ENCODE assay signal across 8 cellular contexts in genomic region chr19:55080121-55080914, GRCh38. TPM values are rescaled to one million over a fixed set of nuclear protein-coding genes. Genes with fewer than 3 reads are reported as not detected.
DNase-seq lines count a peak whose midpoint lies in the region; ATAC-seq and TF ChIP-seq lines count a peak whose summit lies in the region.

No MANE protein-coding gene starts in this region.

- peak overlapping the region; percentile 80 to 91 for H3K27ac Mint-ChIP-seq in natural killer cell

- peaks cover 5 to 30% (median 22%) of the 10 kb centered on the region in 4 donors for H3K4me1 ChIP-seq in transverse colon

- POLR2A ChIA-PET in BJ (lab: Charles Lee), result interaction anchor here (0.6 kb wide), 1 partner anchor 238 kb away, joined by 14 read pairs; no protein-coding TSS in a partner anchor

- CTCF ChIA-PET in BJ (lab: Yijun Ruan, JAX), result interaction anchor here (0.8 to 1.3 kb wide), 3 partner anchors 8 to 11 kb away, joined by 3 to 6 read pairs (median 4); no protein-coding TSS in a partner anchor

- 10% methylated on average over 55 of the region's 55 CpGs; no CpG with 5 or more reads in 1 of the 2 donors for WGBS in transverse colon (ENCODE audit: low coverage in 1 of 2), 2 donors

- H3K4me3 Mint-ChIP-seq in natural killer cell, result peak overlapping the region; percentile 89

- peaks cover 13% of the 10 kb centered on the region for H3K27me3 ChIP-seq in BJ (ENCODE audit: control insufficient read depth, insufficient read depth, low read length)
- H3K27me3 ChIP-seq in transverse colon, result peaks cover 61% of the 10 kb centered on the region

- in situ Hi-C loops in transverse colon (cut with MboI; ENCODE audit: low pct_ligation_motif_present in 1 of 4, low pct_unique_long_range_greater_than_20kb in 1 of 4, low sequenced_read_pairs in 3 of 4), result no loop called here

- peaks cover 0 to 15% of the 10 kb centered on the region in 2 donors for H3K27me3 Mint-ChIP-seq in natural killer cell (ENCODE audit: low read depth in 2 of 2)

- H3K4me1 Mint-ChIP-seq in natural killer cell, result peaks cover 22 to 37% of the 10 kb centered on the region in 2 donors

- ATAC-seq in HG02759 (IDR thresholded peaks at IDR 0.05; ENCODE audit: unreplicated experiment) (peak; percentile 47), esophagus mucosa (peak; percentile 77), natural killer cell (peak; percentile 64 to 68 (median 64))

- no peak for TF ChIP-seq EP300 in transverse colon (IDR thresholded peaks at IDR 0.05; ENCODE audit: low read depth)

- TF ChIP-seq CTCF in BJ (IDR thresholded peaks at IDR 0.05; ENCODE audit: insufficient read depth, low read depth, low read length), result no peak
- TF ChIP-seq CTCF in natural killer cell (IDR thresholded peaks at IDR 0.05), result no peak
- no peak for TF ChIP-seq CTCF in transverse colon (IDR thresholded peaks at IDR 0.05)

- H3K9me3 Mint-ChIP-seq in natural killer cell, result no peaks in the 10 kb centered on the region

- no peaks in the 10 kb centered on the region for H3K9me3 ChIP-seq in transverse colon

- no peaks in the 10 kb centered on the region for H3K36me3 ChIP-seq in BJ (ENCODE audit: control insufficient read depth, insufficient read depth, low read length)
- H3K36me3 ChIP-seq in transverse colon, result no peaks in the 10 kb centered on the region

- no peaks in the 10 kb centered on the region for H3K36me3 Mint-ChIP-seq in natural killer cell

- H3K4me3 ChIP-seq in BJ (ENCODE audit: low read depth, low read length), result peak overlapping the region; percentile 47
- H3K4me3 ChIP-seq in transverse colon, result peak overlapping the region in 3 of 4 donors; percentile 48 to 60 (median 54)

- peak overlapping the region; percentile 77 to 86 (median 81) for H3K27ac ChIP-seq in transverse colon

- no peak for TF ChIP-seq POLR2A in transverse colon (IDR thresholded peaks at IDR 0.05)

- no peak for DNase-seq in BJ (ENCODE audit: low read depth)
- peak; percentile 83 for DNase-seq in NCI-H774 (lab: John Stamatoyannopoulos, UW)
- peak; percentile 46 for DNase-seq in activated CD8-positive, alpha-beta memory T cell treated with anti-CD3 and anti-CD28 coated beads, Interleukin-2, amount 50 U/mL, for 4 hours
- peak; percentile 66 for DNase-seq in natural killer cell
- DNase-seq in transverse colon, result peak; percentile 91
- DNase-seq in cerebellum (ENCODE audit: low spot score), result no peak

- intact Hi-C loops in natural killer cell (cut with micrococcal nuclease), result loop anchor here (5.0 to 10.0 kb wide), 2 partner anchors 37 to 84 kb away; partner anchors contain the start of genes DNAAF3 and PPP1R12C
- intact Hi-C loops in transverse colon (cut with DNase I; ENCODE audit: low total_unique reads), result no loop called here

RNA-seq across cellular contexts. Expression of gene EPS8L1, which starts 4.6 kb away (rescaled TPM):
- polyA plus RNA-seq in BJ (2011; rRNA removed), result 3.6 and 4.4 TPM in 2 replicates
- 1.2 TPM in 2 replicates for polyA minus RNA-seq in BJ (2011; rRNA and poly(A)+ RNA removed)
- 199 TPM for total RNA-seq in esophagus mucosa
- total RNA-seq in natural killer cell, result 10 to 100 TPM in 1 of 3 donors, 1 to 10 TPM in 2; 8.8 to 15.7 (median 10.0) TPM
- total RNA-seq in transverse colon, result 100 to 1,000 TPM in 1 of 4 donors, 10 to 100 TPM in 3; 28.7 to 115 (median 49.1) TPM
- total RNA-seq in cerebellum, result 2.1 TPM

RNA-seq across cellular contexts. Expression of gene RDH13, which starts 17.4 kb away (rescaled TPM):
- polyA plus RNA-seq in BJ (2011; rRNA removed), result 5.2 and 6.1 TPM in 2 replicates
- 5.2 and 7.3 TPM in 2 replicates for polyA minus RNA-seq in BJ (2011; rRNA and poly(A)+ RNA removed)
- total RNA-seq in esophagus mucosa (33.7 TPM), natural killer cell (10 to 100 TPM; 18.2 to 25.3 (median 19.3) TPM), transverse colon (100 to 1,000 TPM in 1 of 4 donors, 10 to 100 TPM in 3; 28.4 to 125 (median 61.7) TPM), cerebellum (21.4 TPM)

RNA-seq across cellular contexts. Expression of gene PPP1R12C, which starts 37.1 kb away (rescaled TPM):
- polyA plus RNA-seq in BJ (2011; rRNA removed), result 36.0 and 50.8 TPM in 2 replicates
- polyA minus RNA-seq in BJ (2011; rRNA and poly(A)+ RNA removed), result 21.1 and 32.7 TPM in 2 replicates
- total RNA-seq in esophagus mucosa (33.3 TPM), natural killer cell (100 to 1,000 TPM; 162 to 178 (median 174) TPM), transverse colon (100 to 1,000 TPM; 101 to 350 (median 154) TPM), cerebellum (14.0 TPM)

RNA-seq across cellular contexts. Expression of gene GP6, which starts 42.3 kb away (rescaled TPM):
- polyA plus RNA-seq in BJ (2011; rRNA removed), result not detected in 2 replicates
- polyA minus RNA-seq in BJ (2011; rRNA and poly(A)+ RNA removed), result not detected in 2 replicates
- total RNA-seq in esophagus mucosa, result 0.40 TPM
- 1 to 10 TPM in 2 of 3 donors, under 1 TPM in 1; 0.95 to 3.3 (median 2.3) TPM for total RNA-seq in natural killer cell
- under 1 TPM in 2 of 4 donors, not detected in 2; 0.68 to 1.00 TPM for total RNA-seq in transverse colon
- 0.27 TPM for total RNA-seq in cerebellum

Comparison
In these comparisons a context has a peak if more than half of its experiments do, and no peak if none do; other contexts are left out.
1. DNase-seq: peak in NCI-H774 (single experiment), activated CD8-positive, alpha-beta memory T cell treated with anti-CD3 and anti-CD28 coated beads, Interleukin-2, amount 50 U/mL, for 4 hours (single experiment), natural killer cell (single experiment) and transverse colon (single experiment); none in BJ (single experiment) and cerebellum (single experiment).
2. Peak in every context shown above with its lines, with median percentiles within 50 percentile points of each other: ATAC-seq.